Comparison of ENCODE assay signal across 8 cellular contexts in genomic region chr7:120950539-120951308, GRCh38. TPM values are rescaled to one million over a fixed set of nuclear protein-coding genes. Genes with fewer than 3 reads are reported as not detected.
DNase-seq lines count a peak whose midpoint lies in the region; ATAC-seq and TF ChIP-seq lines count a peak whose summit lies in the region.

Gene ING3 (plus strand): TSS chr7:120950777. CDS start chr7:120950897, 120 bp downstream.

- intact Hi-C loops in T-helper 2 cell treated with Interferon-gamma antibody and Interleukin-4, amounts not matched to agents 100 ng/mL and 5 ng/mL, for 36 hours (cut with micrococcal nuclease): loop anchor here (1.0 to 5.0 kb wide), 5 partner anchors 32 to 582 kb away; partner anchors contain the start of genes FAM3C and TSPAN12
- intact Hi-C loops in left ventricle myocardium superior (cut with micrococcal nuclease) (no loop called here), prostate gland (cut with DNase I) (no loop called here)

- H3K9me3 ChIP-seq in prostate gland: no peaks in the 10 kb centered on the region

- ATAC-seq in GM18499 (IDR thresholded peaks at IDR 0.05; ENCODE audit: insufficient read depth, unreplicated experiment) (peak; percentile 97), HG02943 (IDR thresholded peaks at IDR 0.05; ENCODE audit: low read depth, unreplicated experiment) (peak; percentile 96), left ventricle myocardium superior (peak; percentile 99)

- TF ChIP-seq POLR2A in prostate gland (IDR thresholded peaks at IDR 0.05): peak; percentile 59

- no peak for TF ChIP-seq CTCF in prostate gland (IDR thresholded peaks at IDR 0.05)

- H3K4me1 ChIP-seq in prostate gland (replicated peaks) (no peaks in the 10 kb centered on the region), urinary bladder (ENCODE audit: insufficient read depth) (no peaks in the 10 kb centered on the region)

- H3K36me3 ChIP-seq in prostate gland (no peaks in the 10 kb centered on the region), urinary bladder (ENCODE audit: insufficient read depth) (peaks cover 2% of the 10 kb centered on the region)

- no peaks in the 10 kb centered on the region for H3K27me3 ChIP-seq in prostate gland (replicated peaks; ENCODE audit: insufficient read depth)

- H3K27ac ChIP-seq in prostate gland (peak within 1 kb of the TSS; percentile 98 to 99), urinary bladder (ENCODE audit: low read depth) (peak within 1 kb of the TSS; percentile 99)

- under 1% methylated on average over 71 of the region's 71 CpGs for WGBS in prostate gland
- WGBS in urinary bladder: under 1% methylated on average over 71 of the region's 71 CpGs

- DNase-seq in NCI-H187 treated with DMSO at 0.1 percent for 48 hours (lab: John Stamatoyannopoulos, UW) (peak; percentile 87), anterior cingulate cortex (lab: John Stamatoyannopoulos, UW) (peak; percentile 89 to 99 (median 97)), left ventricle myocardium superior (peak; percentile 96), prostate gland (ENCODE audit: low spot score) (peak; percentile 98)

- H3K4me3 ChIP-seq in prostate gland (peak within 1 kb of the TSS; percentile 58 to 62), urinary bladder (ENCODE audit: low read depth, low read length) (peak within 1 kb of the TSS; percentile 51)

RNA-seq across cellular contexts. Expression of gene ING3, which starts in this region (rescaled TPM):
- 25.7 and 25.9 TPM in 2 replicates for total RNA-seq in T-helper 2 cell treated with Interferon-gamma antibody and Interleukin-4, amounts not matched to agents 100 ng/mL and 5 ng/mL, for 36 hours
- total RNA-seq in left ventricle myocardium superior (14.3 TPM), prostate gland (10 to 100 TPM; 12.4 to 20.8 TPM), urinary bladder (38.2 TPM)
- polyA plus RNA-seq in urinary bladder: 11.3 TPM

Comparison
In these comparisons a context has a peak if more than half of its experiments do, and no peak if none do; other contexts are left out.
1. Peak in every context shown above with its lines: DNase-seq, ATAC-seq, H3K4me3 ChIP-seq and H3K27ac ChIP-seq.